Comparison of ENCODE assay signal across 17 cellular contexts in the genomic region with DNA sequence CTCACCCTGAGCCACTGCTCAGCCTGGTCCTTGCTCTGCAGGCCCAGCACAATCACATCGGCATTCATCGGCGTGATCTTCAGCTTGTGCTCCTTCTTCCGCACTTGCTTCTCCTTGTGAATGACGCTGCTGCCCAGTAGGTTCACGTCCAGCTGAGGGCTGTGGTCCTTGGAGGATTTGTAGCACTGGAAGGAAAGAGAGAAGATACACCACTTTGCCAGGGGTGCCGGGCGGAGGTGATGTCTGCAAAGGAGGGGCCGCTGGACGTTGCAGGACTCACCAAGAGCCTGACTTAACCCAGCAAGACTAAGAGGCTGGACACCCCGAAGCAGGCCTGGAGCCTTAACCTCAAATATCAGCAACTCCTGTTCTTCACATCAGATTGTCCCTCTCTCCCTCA.
DNase-seq lines count a peak whose midpoint lies in the region; ATAC-seq and TF ChIP-seq lines count a peak whose summit lies in the region.
"Had no signal": no experiment of that assay in that cellular context is flagged by ENCODE, and none has a peak within 500 bp of the region (broad histone marks: within the 10 kb centered on the region; RNA-seq: fewer than 3 reads in every experiment).

No MANE protein-coding gene starts in this region.

- H4K91ac ChIP-seq in neuronal stem cell (ENCODE audit: low read depth, low read length, poor library complexity), result no peak overlapping the region

- WGBS in neuronal stem cell (ENCODE audit: extremely low coverage in 2 of 2, insufficient read length in 2 of 2, insufficient replicate concordance in 1 of 2), 2 donors, result no CpG with 5 or more reads among the region's 11 CpGs
- 89% methylated on average over 11 of the region's 11 CpGs for WGBS in suprapubic skin

- H3K4me3 ChIP-seq in coronary artery (no peak overlapping the region), neuronal stem cell (ENCODE audit: low read length in 2 of 2) (no peak overlapping the region), suprapubic skin (no peak overlapping the region), PC-9 (no peak overlapping the region), MM.1S (ENCODE audit: low read length) (no peak overlapping the region)
- H3K4me3 ChIP-seq: BLaER1 treated with 17β-estradiol and CSF1 and Interleukin-3, amounts not matched to agents 10 nM and 100 nM; GM23338 had no signal

- peak overlapping the region; percentile 5 for H3K18ac ChIP-seq in neuronal stem cell (ENCODE audit: low read length)

- no peak overlapping the region for H3K4me2 ChIP-seq in neuronal stem cell (ENCODE audit: insufficient read depth, low read length, poor library complexity, severe bottlenecking)
- H3K4me2 ChIP-seq in PC-9, result no peak overlapping the region
- H3K4me2 ChIP-seq in MM.1S (ENCODE audit: low read depth, low read length), result no peak overlapping the region
- H3K4me2 ChIP-seq: BLaER1 treated with 17β-estradiol and CSF1 and Interleukin-3, amounts not matched to agents 10 nM and 100 nM; GM23338 had no signal

- POLR2A ChIA-PET in PC-9 (lab: Charles Lee; ENCODE audit: unreplicated experiment), result no interaction called here

- H2AK5ac ChIP-seq in neuronal stem cell (ENCODE audit: low read depth, low read length), result peak overlapping the region; percentile 19

- H3K36me3 ChIP-seq in neuronal stem cell (replicated peaks in 1 of 2; ENCODE audit: control insufficient read depth in 2 of 2, insufficient read depth in 2 of 2, low read length in 2 of 2), result no peaks in the 10 kb centered on the region
- H3K36me3 ChIP-seq in suprapubic skin, result peaks cover 25% of the 10 kb centered on the region
- no peaks in the 10 kb centered on the region for H3K36me3 ChIP-seq in PC-9 (ENCODE audit: low read depth)
- no peaks in the 10 kb centered on the region for H3K36me3 ChIP-seq in MM.1S (replicated peaks; ENCODE audit: insufficient read depth, low read length)
- H3K36me3 ChIP-seq: BLaER1 treated with 17β-estradiol and CSF1 and Interleukin-3, amounts not matched to agents 10 nM and 100 nM had no signal

- H3K79me2 ChIP-seq in PC-9 (ENCODE audit: low read depth), result no peaks in the 10 kb centered on the region
- H3K79me2 ChIP-seq in MM.1S (ENCODE audit: low read length), result no peaks in the 10 kb centered on the region

- no peak overlapping the region for H2AFZ ChIP-seq in neuronal stem cell (ENCODE audit: low read length)
- no peak overlapping the region for H2AFZ ChIP-seq in PC-9
- no peak overlapping the region for H2AFZ ChIP-seq in MM.1S (ENCODE audit: low read length)
- H2AFZ ChIP-seq: GM23338 had no signal

- no peak for TF ChIP-seq EP300 in suprapubic skin (IDR thresholded peaks at IDR 0.05)

- no peak overlapping the region for H4K8ac ChIP-seq in neuronal stem cell (ENCODE audit: low read depth, low read length)

- no peak for TF ChIP-seq POLR2A in suprapubic skin (IDR thresholded peaks at IDR 0.05)

- H2BK12ac ChIP-seq in neuronal stem cell (ENCODE audit: low read length), result no peak overlapping the region

- H3K9me3 ChIP-seq in neuronal stem cell (replicated peaks in 1 of 2; ENCODE audit: control insufficient read depth in 2 of 2, insufficient read depth in 1 of 2, low read depth in 1 of 2, low read length in 2 of 2) (no peaks in the 10 kb centered on the region), suprapubic skin (no peaks in the 10 kb centered on the region), PC-9 (ENCODE audit: insufficient read depth, low read depth) (no peaks in the 10 kb centered on the region), MM.1S (replicated peaks; ENCODE audit: insufficient read depth, low read length) (no peaks in the 10 kb centered on the region)
- H3K9me3 ChIP-seq: BLaER1 treated with 17β-estradiol and CSF1 and Interleukin-3, amounts not matched to agents 10 nM and 100 nM had no signal

- H2BK5ac ChIP-seq in neuronal stem cell (ENCODE audit: low read length), result peak overlapping the region; percentile 87

- no peak overlapping the region for H3K4ac ChIP-seq in neuronal stem cell (ENCODE audit: low read length)

- BruUV-seq in PC-9 (replicated peaks; lab: Mats Ljungman, UMichigan), result no TSS peak

- peaks cover 7 to 8% of the 10 kb centered on the region in 2 donors for H3K4me1 ChIP-seq in neuronal stem cell (ENCODE audit: control insufficient read depth in 2 of 2, insufficient read depth in 1 of 2, low read depth in 1 of 2, low read length in 2 of 2)
- no peaks in the 10 kb centered on the region for H3K4me1 ChIP-seq in suprapubic skin
- peaks cover 2% of the 10 kb centered on the region; the same call in 1 of the 2 replicates for H3K4me1 ChIP-seq in PC-9 (replicated peaks; ENCODE audit: insufficient read depth)
- H3K4me1 ChIP-seq in MM.1S (ENCODE audit: low read length), result no peaks in the 10 kb centered on the region
- H3K4me1 ChIP-seq: BLaER1 treated with 17β-estradiol and CSF1 and Interleukin-3, amounts not matched to agents 10 nM and 100 nM had no signal

- H2BK120ac ChIP-seq in neuronal stem cell (ENCODE audit: low read depth, low read length), result no peak overlapping the region

- no peak for TF ChIP-seq CTCF in coronary artery (IDR thresholded peaks at IDR 0.05)
- no peak for TF ChIP-seq CTCF in suprapubic skin (IDR thresholded peaks at IDR 0.05)
- no peak for TF ChIP-seq CTCF in PC-9 (conservative IDR thresholded peaks at IDR 0.05)
- no peak for TF ChIP-seq CTCF in MM.1S (IDR thresholded peaks at IDR 0.05; ENCODE audit: low read length)

- no peaks in the 10 kb centered on the region for H3K27me3 ChIP-seq in neuronal stem cell (ENCODE audit: control insufficient read depth in 3 of 3, insufficient read depth in 3 of 3, low read depth in 1 of 3, low read length in 3 of 3)
- no peaks in the 10 kb centered on the region for H3K27me3 ChIP-seq in suprapubic skin
- no peaks in the 10 kb centered on the region for H3K27me3 ChIP-seq in PC-9 (ENCODE audit: insufficient read depth, low read depth)
- no peaks in the 10 kb centered on the region for H3K27me3 ChIP-seq in MM.1S (replicated peaks; ENCODE audit: insufficient read depth, low read length)
- H3K27me3 ChIP-seq: BLaER1 treated with 17β-estradiol and CSF1 and Interleukin-3, amounts not matched to agents 10 nM and 100 nM had no signal

- H3K79me1 ChIP-seq in neuronal stem cell (ENCODE audit: low read depth, low read length), result no peaks in the 10 kb centered on the region

- H3K9me2 ChIP-seq in PC-9 (ENCODE audit: insufficient read depth), result no peaks in the 10 kb centered on the region
- H3K9me2 ChIP-seq in MM.1S (replicated peaks; ENCODE audit: insufficient read depth, low read length), result no peaks in the 10 kb centered on the region

- H3F3A ChIP-seq in PC-9 (ENCODE audit: insufficient read depth, low read depth), result no peaks in the 10 kb centered on the region
- H3F3A ChIP-seq in MM.1S (ENCODE audit: insufficient read depth, low read length), result no peaks in the 10 kb centered on the region

- peak; percentile 73 for DNase-seq in cardiac septum (ENCODE audit: low spot score)
- DNase-seq in Right ventricle myocardium inferior (ENCODE audit: missing footprints), result no peak
- peak; percentile 68 for DNase-seq in coronary artery (ENCODE audit: low spot score)
- DNase-seq in neuronal stem cell (ENCODE audit: low spot score), result no peak
- DNase-seq in suprapubic skin (ENCODE audit: low spot score in 2 of 2), result peak; percentile 52 to 59
- no peak for DNase-seq in PC-9
- no peak for DNase-seq in MM.1S
- DNase-seq: 8988T; ACHN; CD4-positive, CD25-positive, alpha-beta regulatory T cell; DMS53; GF-D8; H7 had no signal

- H3K9ac ChIP-seq in neuronal stem cell (ENCODE audit: low read depth, low read length, poor library complexity) (peak overlapping the region; percentile 53), MM.1S (ENCODE audit: low read length) (no peak overlapping the region)
- H3K9ac ChIP-seq: BLaER1 treated with 17β-estradiol and CSF1 and Interleukin-3, amounts not matched to agents 10 nM and 100 nM had no signal

- CTCF ChIA-PET in PC-9 (lab: Charles Lee), result no interaction called here

- H3K14ac ChIP-seq in neuronal stem cell (ENCODE audit: low read length), result peak overlapping the region; percentile 21

- no peak overlapping the region for H3K23ac ChIP-seq in neuronal stem cell (ENCODE audit: low read depth, low read length, poor library complexity)

- H3K27ac ChIP-seq in coronary artery (no peak overlapping the region), neuronal stem cell (replicated peaks; ENCODE audit: low read length) (no peak overlapping the region), suprapubic skin (no peak overlapping the region), PC-9 (no peak overlapping the region), MM.1S (ENCODE audit: low read length) (no peak overlapping the region)
- H3K27ac ChIP-seq: BLaER1 treated with 17β-estradiol and CSF1 and Interleukin-3, amounts not matched to agents 10 nM and 100 nM; HL-60 had no signal

- peak overlapping the region; percentile 73 for H2BK15ac ChIP-seq in neuronal stem cell (ENCODE audit: low read length)

- no peak for ATAC-seq in Right ventricle myocardium inferior
- no peak for ATAC-seq in GM18511 (IDR thresholded peaks at IDR 0.05; ENCODE audit: unreplicated experiment)
- ATAC-seq: GM23338 had no signal

- H4K20me1 ChIP-seq in PC-9 (ENCODE audit: insufficient read depth) (no peaks in the 10 kb centered on the region), MM.1S (ENCODE audit: insufficient read depth, low read length) (no peaks in the 10 kb centered on the region)
- H4K20me1 ChIP-seq: BLaER1 treated with 17β-estradiol and CSF1 and Interleukin-3, amounts not matched to agents 10 nM and 100 nM had no signal

- intact Hi-C loops in cardiac septum (cut with DNase I) (no loop called here), Right ventricle myocardium inferior (cut with DNase I) (no loop called here), PC-9 (cut with micrococcal nuclease; ENCODE audit: unreplicated experiment) (no loop called here)

Comparison
In these comparisons a context has a peak if more than half of its experiments do, and no peak if none do; other contexts are left out.
1. DNase-seq: peak in cardiac septum (single experiment), coronary artery (single experiment) and suprapubic skin (2 of 2); none in Right ventricle myocardium inferior (single experiment), neuronal stem cell (single experiment), PC-9 (0 of 2) and MM.1S (single experiment).